19 cellular contexts compared by ENCODE assay signal in the genomic region with DNA sequence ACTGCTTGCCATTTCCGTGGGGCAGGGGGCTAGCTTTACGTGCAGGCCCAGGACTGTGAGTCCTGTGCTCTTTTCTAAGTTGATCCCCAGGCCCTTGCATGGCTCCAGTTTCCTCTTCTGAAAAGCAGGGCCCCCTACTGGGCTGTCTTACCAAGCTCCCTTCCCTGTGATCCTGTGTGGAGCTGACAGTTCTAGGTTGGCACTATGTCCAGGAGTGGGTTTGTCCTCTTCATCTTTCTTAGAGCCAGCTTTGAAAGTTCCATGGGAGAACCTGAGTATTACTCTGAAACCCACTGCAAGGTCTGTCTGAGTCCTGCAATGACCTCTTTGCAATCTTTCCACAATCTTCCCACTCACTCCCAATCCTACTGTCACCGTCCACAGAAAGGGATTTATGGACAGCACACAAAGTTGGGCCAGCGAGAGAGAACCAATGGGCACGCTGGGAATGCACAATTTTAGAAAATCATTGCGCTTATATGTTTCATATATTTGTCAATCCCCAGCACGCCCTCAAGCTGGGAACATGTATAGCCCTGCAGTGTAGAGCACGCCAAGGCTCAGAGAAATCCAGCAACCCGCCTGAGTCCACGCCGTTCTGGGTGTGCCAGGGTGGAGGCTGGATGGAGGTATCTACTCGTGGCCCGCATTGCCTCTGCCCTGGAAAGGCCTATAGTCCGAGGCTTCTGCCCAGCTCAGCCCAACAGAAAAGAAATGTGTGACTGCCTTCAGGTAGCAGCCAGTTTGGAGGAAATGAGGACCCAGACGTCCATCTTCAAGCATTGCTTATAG. TPM values are rescaled to one million over a fixed set of nuclear protein-coding genes. Genes with fewer than 3 reads are reported as not detected.
DNase-seq lines count a peak whose midpoint lies in the region; ATAC-seq and TF ChIP-seq lines count a peak whose summit lies in the region.
"Had no signal": no experiment of that assay in that cellular context is flagged by ENCODE, and none has a peak within 500 bp of the region (broad histone marks: within the 10 kb centered on the region; RNA-seq: fewer than 3 reads in every experiment).

No MANE protein-coding gene starts in this region.

- H3K14ac ChIP-seq in IMR-90 (replicated peaks; ENCODE audit: low read depth, low read length): no peak overlapping the region

- H4K8ac ChIP-seq in IMR-90 (ENCODE audit: low read depth in 2 of 2, low read length in 2 of 2): no peak overlapping the region

- in situ Hi-C loops in IMR-90 (cut with MboI; ENCODE audit: low sequenced_read_pairs) (loop anchor here (10.0 to 25.0 kb wide), 3 partner anchors 814 to 1322 kb away; a partner anchor contains a TSS), astrocyte of the spinal cord (cut with HindIII; ENCODE audit: low sequenced_read_pairs) (no loop called here)

- H4K91ac ChIP-seq in IMR-90 (ENCODE audit: insufficient read depth, low read depth, low read length): no peak overlapping the region

- ATAC-seq in IMR-90 (ENCODE audit: low read depth): peak; percentile 56
- no peak for ATAC-seq in foreskin keratinocyte

- H2BK5ac ChIP-seq in IMR-90 (ENCODE audit: low read depth, low read length, poor library complexity, severe bottlenecking): no peak overlapping the region

- no peak overlapping the region for H2AK9ac ChIP-seq in IMR-90 (replicated peaks; ENCODE audit: low read depth, low read length, poor library complexity)

- H3K4me1 ChIP-seq in IMR-90 (ENCODE audit: control insufficient read depth, insufficient read depth, low read length) (no peaks in the 10 kb centered on the region), foreskin keratinocyte (no peaks in the 10 kb centered on the region), prostate gland (replicated peaks) (no peaks in the 10 kb centered on the region)
- H3K4me1 ChIP-seq: esophagus squamous epithelium, Peyer's patch had no signal

- H3K27ac ChIP-seq in IMR-90 (ENCODE audit: insufficient read depth, low read length) (no peak overlapping the region), foreskin keratinocyte (no peak overlapping the region), prostate gland (no peak overlapping the region)
- H3K27ac ChIP-seq: esophagus squamous epithelium, Peyer's patch, testis had no signal

- H3K4me3 ChIP-seq in BJ (ENCODE audit: low read depth, low read length): no peak overlapping the region
- no peak overlapping the region for H3K4me3 ChIP-seq in IMR-90 (ENCODE audit: insufficient read depth, low read depth, low read length)
- H3K4me3 ChIP-seq in astrocyte of the spinal cord (ENCODE audit: low read depth, low read length): no peak overlapping the region
- no peak overlapping the region for H3K4me3 ChIP-seq in prostate gland
- H3K4me3 ChIP-seq: esophagus squamous epithelium, Peyer's patch, testis had no signal

- no peak overlapping the region for H2BK15ac ChIP-seq in IMR-90 (ENCODE audit: low read depth, low read length)

- no peak overlapping the region for H3K4ac ChIP-seq in IMR-90 (ENCODE audit: low read depth, low read length)

- H3K36me3 Mint-ChIP-seq in activated T-helper 1 cell treated with anti-CD3 and anti-CD28 coated beads, Interleukin-12 subunit alpha, Interleukin-12 subunit beta, Interleukin-2, Interleukin-4 antibody, amounts not matched to agents 30 ng/mL and 10 ng/mL and 1 ng/mL, durations not matched to agents 14 hours and 24 hours and 36 hours (ENCODE audit: low read depth): no peaks in the 10 kb centered on the region

- no peaks in the 10 kb centered on the region for H3K9me3 ChIP-seq in IMR-90 (ENCODE audit: control insufficient read depth, insufficient read depth, low read length)
- H3K9me3 ChIP-seq in prostate gland: no peaks in the 10 kb centered on the region
- H3K9me3 ChIP-seq: esophagus squamous epithelium, Peyer's patch, testis had no signal

- 80% methylated on average over 3 of the region's 15 CpGs; no CpG with 5 or more reads in 1 of the 2 experiments for WGBS in IMR-90 (ENCODE audit: extremely low coverage in 2 of 2, insufficient read length in 1 of 2), 2 experiments
- 92% methylated on average over 15 of the region's 15 CpGs for WGBS in prostate gland

- H3K36me3 ChIP-seq in BJ (ENCODE audit: control insufficient read depth, insufficient read depth, low read length) (peaks cover 3% of the 10 kb centered on the region), IMR-90 (ENCODE audit: control insufficient read depth, insufficient read depth, low read length) (peaks cover 20% of the 10 kb centered on the region), prostate gland (no peaks in the 10 kb centered on the region)
- H3K36me3 ChIP-seq: esophagus squamous epithelium, Peyer's patch had no signal

- POLR2A ChIA-PET in BJ (lab: Charles Lee) (no interaction called here), IMR-90 (lab: Charles Lee; ENCODE audit: unreplicated experiment) (interaction anchor here (1.1 kb wide), 1 partner anchor 14 kb away, joined by 5 read pairs; no protein-coding TSS in a partner anchor)

- H3K23ac ChIP-seq in IMR-90 (ENCODE audit: low read depth, low read length): no peak overlapping the region

- TF ChIP-seq CTCF in BJ (IDR thresholded peaks at IDR 0.05; ENCODE audit: insufficient read depth, low read depth, low read length) (peak; percentile 29; the same call in 1 of the 2 replicates), IMR-90 (conservative IDR thresholded peaks at IDR 0.05; ENCODE audit: low read depth, low read length) (no peak), astrocyte of the spinal cord (IDR thresholded peaks at IDR 0.05; ENCODE audit: low read depth, low read length) (peak; percentile 33), foreskin keratinocyte (conservative IDR thresholded peaks at IDR 0.05) (peak; percentile 19), prostate gland (IDR thresholded peaks at IDR 0.05) (no peak)

- peaks cover 5% of the 10 kb centered on the region; the same call in 1 of the 2 replicates for H3K9me1 ChIP-seq in IMR-90 (ENCODE audit: insufficient read depth, low read length)

- no peaks in the 10 kb centered on the region for H3K9me3 Mint-ChIP-seq in activated T-helper 1 cell treated with anti-CD3 and anti-CD28 coated beads, Interleukin-12 subunit alpha, Interleukin-12 subunit beta, Interleukin-2, Interleukin-4 antibody, amounts not matched to agents 30 ng/mL and 10 ng/mL and 1 ng/mL, durations not matched to agents 14 hours and 24 hours and 36 hours
- H3K9me3 Mint-ChIP-seq: activated B cell treated with CpG ODN at 0.5 μM for 24 hours had no signal

- H2BK120ac ChIP-seq in IMR-90 (ENCODE audit: low read depth, low read length): no peak overlapping the region

- intact Hi-C loops in IMR-90 (cut with micrococcal nuclease): loop anchor here (5.0 kb wide), 1 partner anchor 168 kb away; a partner anchor contains a TSS
- intact Hi-C loops in activated T-helper 1 cell treated with anti-CD3 and anti-CD28 coated beads, Interleukin-12 subunit alpha, Interleukin-12 subunit beta, Interleukin-2, Interleukin-4 antibody, amounts not matched to agents 30 ng/mL and 10 ng/mL and 1 ng/mL, durations not matched to agents 14 hours and 24 hours and 36 hours (cut with micrococcal nuclease): no loop called here
- intact Hi-C loops in prostate gland (cut with DNase I): loop anchor here (10.0 kb wide), 1 partner anchor 266 kb away; no protein-coding TSS in a partner anchor

- no peaks in the 10 kb centered on the region for H4K20me1 ChIP-seq in IMR-90 (ENCODE audit: insufficient read depth, low read length)

- no peak for TF ChIP-seq RAD21 in IMR-90 (IDR thresholded peaks at IDR 0.05; ENCODE audit: low read length)

- TF ChIP-seq POLR2A in IMR-90 (IDR thresholded peaks at IDR 0.05; ENCODE audit: low read depth, low read length) (no peak), prostate gland (IDR thresholded peaks at IDR 0.05) (no peak)

- no peak overlapping the region for H4K5ac ChIP-seq in IMR-90 (ENCODE audit: low read depth, low read length)

- no peak overlapping the region for H3K56ac ChIP-seq in IMR-90 (ENCODE audit: extremely low read depth, insufficient read depth, low read length)

- no peak overlapping the region for H2AFZ ChIP-seq in IMR-90 (replicated peaks; ENCODE audit: low read length, poor library complexity)

- DNase-seq in BJ (ENCODE audit: low read depth) (no peak), IMR-90 (no peak), astrocyte of the spinal cord (ENCODE audit: low read depth, low spot score) (no peak), foreskin keratinocyte (no peak), prostate gland (ENCODE audit: low spot score) (no peak), mesenteric fat pad (ENCODE audit: low spot score) (no peak), DMS79 treated with DMSO at 0.1 percent for 48 hours (lab: John Stamatoyannopoulos, UW) (no peak)
- no peak for DNase-seq in activated T-helper 1 cell treated with anti-CD3 and anti-CD28 coated beads, Interleukin-12 subunit alpha, Interleukin-12 subunit beta, Interleukin-2, Interleukin-4 antibody, amounts not matched to agents 30 ng/mL and 10 ng/mL and 1 ng/mL, durations not matched to agents 14 hours and 24 hours and 36 hours (ENCODE audit: low spot score)
- DNase-seq: activated B cell treated with CpG ODN at 0.5 μM for 24 hours; activated effector memory CD4-positive, alpha-beta T cell treated with Interleukin-2 at 50 U/mL for 16 hours; esophagus squamous epithelium; hippocampal formation; NCI-H2081 treated with DMSO at 0.1 percent for 48 hours; nucleus accumbens; Peyer's patch; stimulated activated CD4-positive, alpha-beta T cell treated with anti-CD3 and anti-CD28 coated beads, Interleukin-4, amount 100 ng/mL, for 1 hour; stimulated activated CD8-positive, alpha-beta memory T cell treated with anti-CD3 and anti-CD28 coated beads, Interleukin-4, amount 100 ng/mL, for 48 hours; SW 1271; testis had no signal

- H3K79me1 ChIP-seq in IMR-90 (ENCODE audit: low read depth in 1 of 2, low read length in 2 of 2): no peaks in the 10 kb centered on the region

- no peak overlapping the region for H3K9ac ChIP-seq in IMR-90 (ENCODE audit: low read depth, low read length)

- no peaks in the 10 kb centered on the region for H3K4me1 Mint-ChIP-seq in activated T-helper 1 cell treated with anti-CD3 and anti-CD28 coated beads, Interleukin-12 subunit alpha, Interleukin-12 subunit beta, Interleukin-2, Interleukin-4 antibody, amounts not matched to agents 30 ng/mL and 10 ng/mL and 1 ng/mL, durations not matched to agents 14 hours and 24 hours and 36 hours (ENCODE audit: low read depth)
- H3K4me1 Mint-ChIP-seq: activated B cell treated with CpG ODN at 0.5 μM for 24 hours had no signal

- H3K27me3 ChIP-seq in BJ (ENCODE audit: control insufficient read depth, insufficient read depth, low read length) (no peaks in the 10 kb centered on the region), IMR-90 (ENCODE audit: control insufficient read depth, insufficient read depth, low read length) (no peaks in the 10 kb centered on the region), foreskin keratinocyte (no peaks in the 10 kb centered on the region), prostate gland (replicated peaks; ENCODE audit: insufficient read depth) (no peaks in the 10 kb centered on the region)
- H3K27me3 ChIP-seq: esophagus squamous epithelium, Peyer's patch, testis had no signal

- BruUV-seq in IMR-90 (replicated peaks; lab: Mats Ljungman, UMichigan): no TSS peak

- H3K18ac ChIP-seq in IMR-90 (ENCODE audit: low read depth, low read length): no peak overlapping the region

- H3K27me3 Mint-ChIP-seq in activated T-helper 1 cell treated with anti-CD3 and anti-CD28 coated beads, Interleukin-12 subunit alpha, Interleukin-12 subunit beta, Interleukin-2, Interleukin-4 antibody, amounts not matched to agents 30 ng/mL and 10 ng/mL and 1 ng/mL, durations not matched to agents 14 hours and 24 hours and 36 hours (ENCODE audit: insufficient read depth): no peaks in the 10 kb centered on the region

- no peak overlapping the region for H2AK5ac ChIP-seq in IMR-90 (ENCODE audit: low read depth, low read length)

- dilution Hi-C loops in IMR-90 (cut with HindIII; ENCODE audit: low sequenced_read_pairs, unreplicated experiment): no loop called here

- CTCF ChIA-PET in BJ (lab: Yijun Ruan, JAX) (interaction anchor here (0.7 to 1.7 kb wide), 3 partner anchors 10 to 413 kb away, joined by 3 to 6 read pairs (median 3); no protein-coding TSS in a partner anchor), IMR-90 (lab: Yijun Ruan, JAX) (interaction anchor here (1.0 kb wide), 1 partner anchor 270 kb away, joined by 4 read pairs; no protein-coding TSS in a partner anchor)

- H3K27ac Mint-ChIP-seq in activated T-helper 1 cell treated with anti-CD3 and anti-CD28 coated beads, Interleukin-12 subunit alpha, Interleukin-12 subunit beta, Interleukin-2, Interleukin-4 antibody, amounts not matched to agents 30 ng/mL and 10 ng/mL and 1 ng/mL, durations not matched to agents 14 hours and 24 hours and 36 hours: no peak overlapping the region
- H3K27ac Mint-ChIP-seq: activated B cell treated with CpG ODN at 0.5 μM for 24 hours had no signal

- no peak overlapping the region for H3K4me2 ChIP-seq in IMR-90 (ENCODE audit: low read depth, low read length)

- no peak overlapping the region for H3K4me3 Mint-ChIP-seq in activated T-helper 1 cell treated with anti-CD3 and anti-CD28 coated beads, Interleukin-12 subunit alpha, Interleukin-12 subunit beta, Interleukin-2, Interleukin-4 antibody, amounts not matched to agents 30 ng/mL and 10 ng/mL and 1 ng/mL, durations not matched to agents 14 hours and 24 hours and 36 hours
- H3K4me3 Mint-ChIP-seq: activated B cell treated with CpG ODN at 0.5 μM for 24 hours had no signal

- no peak overlapping the region for H2BK20ac ChIP-seq in IMR-90 (ENCODE audit: low read depth, low read length)

RNA-seq across cellular contexts. Expression of a gene that starts 18.0 kb away (rescaled TPM):
- 20.3 and 21.3 TPM in 2 replicates for polyA plus RNA-seq in BJ (2011; rRNA removed)
- polyA minus RNA-seq in BJ (2011; rRNA and poly(A)+ RNA removed): 28.9 and 34.7 TPM in 2 replicates
- total RNA-seq in IMR-90 (2012; rRNA removed): 28.7 and 31.1 TPM in 2 replicates
- 25.0 and 28.4 TPM in 2 replicates for polyA plus RNA-seq in IMR-90 (2012; rRNA removed)
- polyA plus RNA-seq in IMR-90 (2012; cell fraction: cytosol; rRNA removed): 16.1 and 27.1 TPM in 2 replicates
- polyA plus RNA-seq in IMR-90 (2012; cell fraction: nucleus; rRNA removed; ENCODE audit: low replicate concordance): 9.5 and 9.8 TPM in 2 replicates
- total RNA-seq in foreskin keratinocyte: 6.5 and 7.1 TPM in 2 replicates
- 2.5 and 3.1 TPM in 2 replicates for polyA plus RNA-seq in foreskin keratinocyte
- total RNA-seq in activated T-helper 1 cell treated with anti-CD3 and anti-CD28 coated beads, Interleukin-12 subunit alpha, Interleukin-12 subunit beta, Interleukin-2, Interleukin-4 antibody, amounts not matched to agents 30 ng/mL and 10 ng/mL and 1 ng/mL, durations not matched to agents 14 hours and 24 hours and 36 hours: 3.0 and 3.3 TPM in 2 replicates
- 10 to 100 TPM in 1 of 2 donors, 1 to 10 TPM in 1; 8.2 to 16.3 TPM for total RNA-seq in prostate gland
- total RNA-seq in mesenteric fat pad: 13.9 TPM
- total RNA-seq: activated B cell treated with CpG ODN at 0.5 μM for 24 hours had no signal

Comparison
In these comparisons a context has a peak if more than half of its experiments do, and no peak if none do; other contexts are left out.
1. CTCF ChIP-seq: peak in BJ (single experiment), astrocyte of the spinal cord (single experiment) and foreskin keratinocyte (single experiment); none in IMR-90 (single experiment) and prostate gland (0 of 4).